8 cellular contexts compared by ENCODE assay signal in genomic region chr19:54201980-54202379, GRCh38. TPM values are rescaled to one million over a fixed set of nuclear protein-coding genes. Genes with fewer than 3 reads are reported as not detected.
DNase-seq lines count a peak whose midpoint lies in the region; ATAC-seq and TF ChIP-seq lines count a peak whose summit lies in the region.

No MANE protein-coding gene starts in this region.

- H2AFZ ChIP-seq in fibroblast of lung (ENCODE audit: low read length) = no peak overlapping the region

- 63 to 80% (median 74%) methylated on average over 13 of the region's 13 CpGs for WGBS in psoas muscle, 3 donors

- peaks cover 5% of the 10 kb centered on the region for H4K20me1 ChIP-seq in fibroblast of lung (ENCODE audit: control insufficient read depth, extremely low read depth, insufficient read depth, low read length)

- H3K79me2 ChIP-seq in fibroblast of lung (ENCODE audit: control insufficient read depth, insufficient read depth, low read length) = peaks cover 63% of the 10 kb centered on the region

- no peak for ATAC-seq in RWPE2 (ENCODE audit: low read depth)
- ATAC-seq in psoas muscle = no peak
- ATAC-seq in GM19395 (IDR thresholded peaks at IDR 0.05; ENCODE audit: unreplicated experiment) = no peak

- no peaks in the 10 kb centered on the region for H3K27me3 ChIP-seq in RWPE2 (ENCODE audit: insufficient read depth, poor library complexity, severe bottlenecking)
- H3K27me3 ChIP-seq in fibroblast of lung (ENCODE audit: control insufficient read depth, insufficient read depth, low read length) = no peaks in the 10 kb centered on the region
- no peaks in the 10 kb centered on the region for H3K27me3 ChIP-seq in psoas muscle (ENCODE audit: insufficient read depth in 3 of 3, low read length in 2 of 3)

- CTCF ChIA-PET in HEK293T (lab: Yijun Ruan, JAX) = no interaction called here

- TF ChIP-seq CTCF in GM12864 (IDR thresholded peaks at IDR 0.05; ENCODE audit: low read depth, low read length, missing control alignments) (no peak), RWPE2 (IDR thresholded peaks at IDR 0.05; ENCODE audit: poor library complexity, severe bottlenecking) (no peak), fibroblast of lung (conservative IDR thresholded peaks at IDR 0.05 in 1 of 2, IDR thresholded peaks at IDR 0.05 in 1 of 2; ENCODE audit: low read depth in 1 of 2, low read length in 2 of 2) (no peak), psoas muscle (IDR thresholded peaks at IDR 0.05) (no peak)

- H3K36me3 ChIP-seq in RWPE2 (ENCODE audit: low read depth) (peaks cover 63% of the 10 kb centered on the region), fibroblast of lung (ENCODE audit: control insufficient read depth, insufficient read depth, low read length) (peaks cover 25% of the 10 kb centered on the region), psoas muscle (ENCODE audit: insufficient read depth in 1 of 2, low read depth in 1 of 2) (peaks cover 14 to 62% of the 10 kb centered on the region in 2 donors)

- DNase-seq in GM12864 (ENCODE audit: low read depth) = no peak
- no peak for DNase-seq in RWPE2 (ENCODE audit: low spot score)
- DNase-seq in fibroblast of lung (ENCODE audit: low read depth in 2 of 2) = no peak
- DNase-seq in psoas muscle = no peak
- no peak for DNase-seq in caudate nucleus (lab: John Stamatoyannopoulos, UW)
- DNase-seq in stimulated activated naive CD4-positive, alpha-beta T cell (lab: John Stamatoyannopoulos, UW) = no peak
- no peak for DNase-seq in HEK293T (ENCODE audit: extremely low spot score)

- intact Hi-C loops in psoas muscle (cut with DNase I) = no loop called here

- peaks cover 27% of the 10 kb centered on the region for H3K4me1 ChIP-seq in RWPE2 (ENCODE audit: insufficient read depth, poor library complexity, severe bottlenecking)
- H3K4me1 ChIP-seq in fibroblast of lung (ENCODE audit: control insufficient read depth, extremely low read depth, insufficient read depth, low read length) = peaks cover 14% of the 10 kb centered on the region
- peaks cover 52% of the 10 kb centered on the region for H3K4me1 ChIP-seq in psoas muscle

- H3K27ac ChIP-seq in RWPE2 (ENCODE audit: poor library complexity, severe bottlenecking) (peak overlapping the region; percentile 74), fibroblast of lung (ENCODE audit: insufficient read depth, low read length) (peak overlapping the region; percentile 97), psoas muscle (peak overlapping the region; percentile 86), caudate nucleus (ENCODE audit: low read depth, low read length) (no peak overlapping the region)

- peak overlapping the region; percentile 91 for H3K4me2 ChIP-seq in fibroblast of lung (ENCODE audit: extremely low read depth, insufficient read depth, low read length)

- H3K9me3 ChIP-seq in RWPE2 (ENCODE audit: severe bottlenecking) = no peaks in the 10 kb centered on the region
- no peaks in the 10 kb centered on the region for H3K9me3 ChIP-seq in fibroblast of lung (ENCODE audit: control insufficient read depth, insufficient read depth, low read depth, low read length)
- H3K9me3 ChIP-seq in psoas muscle = no peaks in the 10 kb centered on the region

- POLR2A ChIA-PET in HEK293T (lab: Yijun Ruan, JAX) = interaction anchor here (1.4 kb wide), 1 partner anchor 11 kb away, joined by 4 read pairs; the partner anchor contains the start of gene TSEN34

- no peak overlapping the region for H3K9ac ChIP-seq in fibroblast of lung (ENCODE audit: insufficient read depth, low read length)

- H3K4me3 ChIP-seq in GM12864 (ENCODE audit: low read depth, low read length) = peak overlapping the region; percentile 73
- peak overlapping the region; percentile 91 for H3K4me3 ChIP-seq in RWPE2 (ENCODE audit: severe bottlenecking)
- peak overlapping the region; percentile 70 to 92 (median 92) for H3K4me3 ChIP-seq in fibroblast of lung (replicated peaks in 1 of 4; ENCODE audit: control extremely low read depth in 1 of 4, insufficient read depth in 1 of 4, low read depth in 3 of 4, low read length in 4 of 4)
- H3K4me3 ChIP-seq in psoas muscle = peak overlapping the region; percentile 80

TF ChIP-seq in HEK293T, 16 proteins besides CTCF, POLR2A, EP300 and RAD21:
- TF ChIP-seq TARDBP (IDR thresholded peaks at IDR 0.05) (no peak), L3MBTL2 (conservative IDR thresholded peaks at IDR 0.05) (no peak), LEF1 (IDR thresholded peaks at IDR 0.05; ENCODE audit: borderline replicate concordance) (no peak), FOXK2 (IDR thresholded peaks at IDR 0.05) (no peak), ARNT (IDR thresholded peaks at IDR 0.05) (no peak), BHLHE40 (IDR thresholded peaks at IDR 0.05; ENCODE audit: borderline replicate concordance) (no peak), PKNOX1 (IDR thresholded peaks at IDR 0.05) (no peak), CTBP1 (IDR thresholded peaks at IDR 0.05; ENCODE audit: borderline replicate concordance) (no peak), SUZ12 (IDR thresholded peaks at IDR 0.05) (no peak), FOXA1 (IDR thresholded peaks at IDR 0.05) (no peak), NFRKB (IDR thresholded peaks at IDR 0.05) (no peak), HDGF (IDR thresholded peaks at IDR 0.05; ENCODE audit: borderline replicate concordance) (no peak), ZNF384 (IDR thresholded peaks at IDR 0.05) (no peak), ELF4 (IDR thresholded peaks at IDR 0.05) (no peak), SP1 (IDR thresholded peaks at IDR 0.05) (no peak)

RNA-seq across cellular contexts. Expression of gene RPS9, which starts 1.3 kb away (rescaled TPM):
- total RNA-seq in fibroblast of lung = 2,583 and 2,622 TPM in 2 replicates
- 1,242 and 1,509 TPM in 2 replicates for polyA plus RNA-seq in fibroblast of lung
- 2,144 and 2,333 TPM in 2 replicates for polyA plus RNA-seq in fibroblast of lung (2012)
- 789 and 917 TPM in 2 replicates for polyA minus RNA-seq in fibroblast of lung (ENCODE audit: low replicate concordance)
- total RNA-seq in psoas muscle = 100 to 1,000 TPM; 479 to 705 (median 663) TPM
- 1,000 to 10,000 TPM; 1,294 to 2,049 (median 1,972) TPM for polyA plus RNA-seq in psoas muscle

RNA-seq across cellular contexts. Expression of gene TSEN34, which starts 10.9 kb away (rescaled TPM):
- total RNA-seq in fibroblast of lung (57.8 and 61.6 TPM in 2 replicates), psoas muscle (10 to 100 TPM; 17.4 to 44.6 (median 19.2) TPM)
- polyA plus RNA-seq in fibroblast of lung (22.5 and 30.5 TPM in 2 replicates), psoas muscle (10 to 100 TPM; 15.5 to 42.6 (median 24.5) TPM)
- 35.7 and 54.4 TPM in 2 replicates for polyA plus RNA-seq in fibroblast of lung (2012)
- 51.2 and 71.5 TPM in 2 replicates for polyA minus RNA-seq in fibroblast of lung (ENCODE audit: low replicate concordance)

RNA-seq across cellular contexts. Expression of gene MBOAT7, which starts 12.6 kb away (rescaled TPM):
- total RNA-seq in fibroblast of lung (25.2 and 41.1 TPM in 2 replicates), psoas muscle (10 to 100 TPM in 3 of 4 donors, 1 to 10 TPM in 1; 6.2 to 17.8 (median 11.4) TPM)
- polyA plus RNA-seq in fibroblast of lung (28.6 and 42.0 TPM in 2 replicates), psoas muscle (10 to 100 TPM in 1 of 3 donors, 1 to 10 TPM in 2; 6.3 to 11.4 (median 8.4) TPM)
- polyA plus RNA-seq in fibroblast of lung (2012) = 80.8 and 130 TPM in 2 replicates
- 79.6 and 123 TPM in 2 replicates for polyA minus RNA-seq in fibroblast of lung (ENCODE audit: low replicate concordance)

RNA-seq across cellular contexts. Expression of gene LILRB3, which starts 20.8 kb away (rescaled TPM):
- not detected in 2 replicates for total RNA-seq in fibroblast of lung
- not detected in 2 replicates for polyA plus RNA-seq in fibroblast of lung
- 0.05 and 0.21 TPM in 2 replicates for polyA plus RNA-seq in fibroblast of lung (2012)
- not detected in 2 replicates for polyA minus RNA-seq in fibroblast of lung (ENCODE audit: low replicate concordance)
- 1 to 10 TPM; 1.9 to 3.8 (median 2.3) TPM for total RNA-seq in psoas muscle
- 1 to 10 TPM in 1 of 3 donors, under 1 TPM in 2; 0.32 to 1.2 (median 0.40) TPM for polyA plus RNA-seq in psoas muscle

RNA-seq across cellular contexts. Expression of gene TMC4, which starts 29.0 kb away (rescaled TPM):
- 0.26 and 0.33 TPM in 2 replicates for total RNA-seq in fibroblast of lung
- polyA plus RNA-seq in fibroblast of lung = 0.25 and 0.59 TPM in 2 replicates
- polyA plus RNA-seq in fibroblast of lung (2012) = 0.58 and 1.7 TPM in 2 replicates
- 0.43 TPM in 1 of 2 replicates, not detected in the other for polyA minus RNA-seq in fibroblast of lung (ENCODE audit: low replicate concordance)
- 1 to 10 TPM in 1 of 4 donors, under 1 TPM in 2, not detected in 1; 0.55 to 2.5 (median 0.74) TPM for total RNA-seq in psoas muscle
- under 1 TPM; 0.64 to 0.70 (median 0.70) TPM for polyA plus RNA-seq in psoas muscle
